10 cellular contexts compared by ENCODE assay signal in the genomic region with DNA sequence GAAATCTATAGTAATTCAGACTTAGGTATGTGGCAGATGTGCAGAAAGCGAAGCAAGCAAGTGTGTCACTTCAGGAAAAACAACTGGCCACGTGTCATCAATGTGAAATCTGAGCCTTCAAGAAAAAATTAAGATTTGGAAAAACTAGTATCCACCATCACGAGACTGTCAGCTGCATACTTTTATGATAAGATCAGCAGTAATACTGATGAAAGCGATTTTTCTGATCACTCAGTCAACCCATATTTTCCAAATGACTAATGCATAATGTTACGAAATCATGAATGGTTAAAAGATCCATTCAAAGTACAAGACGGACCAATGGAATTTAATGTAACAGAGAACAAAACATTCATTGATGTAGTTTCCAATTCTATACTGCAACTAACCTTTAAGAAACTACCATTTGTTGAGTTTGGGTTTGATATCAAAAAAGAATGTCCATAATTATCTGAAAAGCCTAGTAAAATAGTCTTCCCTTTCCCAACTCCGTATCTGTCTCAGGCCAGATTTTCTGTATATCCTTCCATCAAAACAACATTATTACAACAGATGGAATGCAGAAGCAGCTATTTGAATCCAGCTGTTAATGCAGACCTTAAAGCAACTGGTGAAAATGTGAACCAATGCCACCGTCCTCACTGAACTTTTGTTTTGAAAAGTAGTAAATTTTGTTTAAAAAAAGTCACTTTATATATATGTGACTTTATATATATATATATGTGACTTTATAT. TPM values are rescaled to one million over a fixed set of nuclear protein-coding genes. Genes with fewer than 3 reads are reported as not detected.
DNase-seq lines count a peak whose midpoint lies in the region; ATAC-seq and TF ChIP-seq lines count a peak whose summit lies in the region.
"Had no signal": no experiment of that assay in that cellular context is flagged by ENCODE, and none has a peak within 500 bp of the region (broad histone marks: within the 10 kb centered on the region; RNA-seq: fewer than 3 reads in every experiment).

No MANE protein-coding gene starts in this region.

- H3K27me3 ChIP-seq in body of pancreas (no peaks in the 10 kb centered on the region), vagina (no peaks in the 10 kb centered on the region)

- no peaks in the 10 kb centered on the region for H3K9me3 ChIP-seq in body of pancreas
- no peaks in the 10 kb centered on the region for H3K9me3 ChIP-seq in vagina

- H3K36me3 Mint-ChIP-seq in stimulated activated memory B cell treated with anti-CD40 and anti-IgM and Interleukin-4, amounts not matched to agents 10 μg/mL and 1 μg/mL and 100 μg/mL, for 72 hours = peaks cover 65% of the 10 kb centered on the region

- H3K9me3 Mint-ChIP-seq in stimulated activated memory B cell treated with anti-CD40 and anti-IgM and Interleukin-4, amounts not matched to agents 10 μg/mL and 1 μg/mL and 100 μg/mL, for 72 hours = no peaks in the 10 kb centered on the region

- intact Hi-C loops in Right ventricle myocardium superior (cut with DNase I) (no loop called here), cardiac septum (cut with DNase I) (no loop called here), body of pancreas (cut with DNase I) (no loop called here), vagina (cut with DNase I) (no loop called here)

- no peak overlapping the region for H3K4me3 ChIP-seq in body of pancreas
- no peak overlapping the region for H3K4me3 ChIP-seq in vagina

- H3K4me1 ChIP-seq in body of pancreas = no peaks in the 10 kb centered on the region
- H3K4me1 ChIP-seq in vagina = peaks cover 10% of the 10 kb centered on the region

- 50 to 51% methylated on average over 8 of the region's 8 CpGs for WGBS in body of pancreas, 2 donors

- no peaks in the 10 kb centered on the region for H3K4me1 Mint-ChIP-seq in stimulated activated memory B cell treated with anti-CD40 and anti-IgM and Interleukin-4, amounts not matched to agents 10 μg/mL and 1 μg/mL and 100 μg/mL, for 72 hours

- H3K27ac ChIP-seq in body of pancreas = peak overlapping the region in 3 of 4 donors; percentile 50 to 64 (median 61)
- peak overlapping the region; percentile 89 for H3K27ac ChIP-seq in vagina
- H3K27ac ChIP-seq: C4-2B had no signal

- no peaks in the 10 kb centered on the region for H3K27me3 Mint-ChIP-seq in stimulated activated memory B cell treated with anti-CD40 and anti-IgM and Interleukin-4, amounts not matched to agents 10 μg/mL and 1 μg/mL and 100 μg/mL, for 72 hours

- H3K27ac Mint-ChIP-seq in stimulated activated memory B cell treated with anti-CD40 and anti-IgM and Interleukin-4, amounts not matched to agents 10 μg/mL and 1 μg/mL and 100 μg/mL, for 72 hours = no peak overlapping the region

- DNase-seq in Right ventricle myocardium superior = no peak
- no peak for DNase-seq in cardiac septum (ENCODE audit: low spot score)
- no peak for DNase-seq in body of pancreas
- peak; percentile 63 for DNase-seq in kidney glomerular epithelial cell (lab: John Stamatoyannopoulos, UW)
- no peak for DNase-seq in vagina (ENCODE audit: extremely low spot score in 2 of 2)
- no peak for DNase-seq in NCI-H1417 (lab: John Stamatoyannopoulos, UW)
- DNase-seq: Kasumi-1 had no signal

- no peak overlapping the region for H3K4me3 Mint-ChIP-seq in stimulated activated memory B cell treated with anti-CD40 and anti-IgM and Interleukin-4, amounts not matched to agents 10 μg/mL and 1 μg/mL and 100 μg/mL, for 72 hours

- TF ChIP-seq CTCF in body of pancreas (IDR thresholded peaks at IDR 0.05) (no peak), vagina (IDR thresholded peaks at IDR 0.05) (no peak)

- peak; percentile 22 for ATAC-seq in Right ventricle myocardium superior (ENCODE audit: poor library complexity)
- ATAC-seq in body of pancreas = peak; percentile 71
- ATAC-seq in stimulated activated memory B cell treated with anti-CD40 and anti-IgM and Interleukin-4, amounts not matched to agents 10 μg/mL and 1 μg/mL and 100 μg/mL, for 72 hours = no peak
- no peak for ATAC-seq in HG03354 (IDR thresholded peaks at IDR 0.05; ENCODE audit: poor library complexity, severe bottlenecking, unreplicated experiment)

- TF ChIP-seq POLR2A in body of pancreas (IDR thresholded peaks at IDR 0.05) (no peak), vagina (IDR thresholded peaks at IDR 0.05) (no peak)

- peaks cover 0 to 25% of the 10 kb centered on the region in 2 donors for H3K36me3 ChIP-seq in body of pancreas (replicated peaks in 1 of 2; ENCODE audit: insufficient read depth in 1 of 2, low read depth in 2 of 2)
- peaks cover 0 to 46% of the 10 kb centered on the region in 2 donors for H3K36me3 ChIP-seq in vagina

RNA-seq across cellular contexts. Expression of gene BCL2, which starts 17.0 kb away (rescaled TPM):
- total RNA-seq in Right ventricle myocardium superior = 9.0 TPM
- 25.9 TPM for total RNA-seq in cardiac septum
- total RNA-seq in body of pancreas = 10 to 100 TPM; 10.1 to 18.5 TPM
- total RNA-seq in vagina = 18.7 TPM

RNA-seq across cellular contexts. Expression of gene KDSR, which starts 30.5 kb away (rescaled TPM):
- total RNA-seq in Right ventricle myocardium superior (29.2 TPM), cardiac septum (54.3 TPM), body of pancreas (10 to 100 TPM; 14.5 TPM), vagina (42.0 TPM)

Comparison
In these comparisons a context has a peak if more than half of its experiments do, and no peak if none do; other contexts are left out.
1. ATAC-seq: peak in Right ventricle myocardium superior (single experiment) and body of pancreas (single experiment); none in stimulated activated memory B cell treated with anti-CD40 and anti-IgM and Interleukin-4, amounts not matched to agents 10 μg/mL and 1 μg/mL and 100 μg/mL, for 72 hours (single experiment) and HG03354 (single experiment).